16 cellular contexts compared by ENCODE assay signal in genomic region chr5:143412656-143413342, GRCh38. TPM values are rescaled to one million over a fixed set of nuclear protein-coding genes. Genes with fewer than 3 reads are reported as not detected.
DNase-seq lines count a peak whose midpoint lies in the region; ATAC-seq, FAIRE-seq and TF ChIP-seq lines count a peak whose summit lies in the region.
"Had no signal": no experiment of that assay in that cellular context is flagged by ENCODE, and none has a peak within 500 bp of the region (broad histone marks: within the 10 kb centered on the region; RNA-seq: fewer than 3 reads in every experiment).

No MANE protein-coding gene starts in this region.

- H2BK20ac ChIP-seq in IMR-90 (ENCODE audit: low read depth, low read length), result peak overlapping the region; percentile 20; the same call in 1 of the 2 replicates

- BruUV-seq in IMR-90 (replicated peaks; lab: Mats Ljungman, UMichigan) (no TSS peak), GM12878 (replicated peaks; lab: Mats Ljungman, UMichigan) (no TSS peak)

- H4K20me1 ChIP-seq in SK-N-SH (ENCODE audit: insufficient read depth), result no peaks in the 10 kb centered on the region
- no peaks in the 10 kb centered on the region for H4K20me1 ChIP-seq in IMR-90 (ENCODE audit: insufficient read depth, low read length)
- H4K20me1 ChIP-seq in GM12878 (ENCODE audit: control insufficient read depth, insufficient read depth), result no peaks in the 10 kb centered on the region

- H3K9me2 ChIP-seq in SK-N-SH, result no peaks in the 10 kb centered on the region

- no peak for TF ChIP-seq EP300 in SK-N-SH (IDR thresholded peaks at IDR 0.05; ENCODE audit: borderline replicate concordance in 1 of 2, low read depth in 1 of 2, low read length in 1 of 2)
- TF ChIP-seq EP300 in GM12878 (IDR thresholded peaks at IDR 0.05; ENCODE audit: borderline replicate concordance in 1 of 2, control insufficient read depth in 1 of 2, low read depth in 2 of 2, low read length in 2 of 2), result no peak

- in situ Hi-C loops in IMR-90 (cut with MboI; ENCODE audit: low sequenced_read_pairs) (no loop called here), GM12878 (cut with MboI) (no loop called here)

- H4K5ac ChIP-seq in IMR-90 (ENCODE audit: low read depth, low read length), result no peak overlapping the region

- H2BK5ac ChIP-seq in IMR-90 (ENCODE audit: low read depth, low read length, poor library complexity, severe bottlenecking), result no peak overlapping the region

- H2AK9ac ChIP-seq in IMR-90 (replicated peaks; ENCODE audit: low read depth, low read length, poor library complexity), result no peak overlapping the region

- TF ChIP-seq CTCF in SK-N-SH (IDR thresholded peaks at IDR 0.05) (no peak), IMR-90 (conservative IDR thresholded peaks at IDR 0.05; ENCODE audit: low read depth, low read length) (no peak), GM12878 (IDR thresholded peaks at IDR 0.05 in 2 of 3, conservative IDR thresholded peaks at IDR 0.05 in 1 of 3; ENCODE audit: control insufficient read depth in 2 of 3, extremely low read depth in 1 of 3, insufficient read depth in 1 of 3, low read depth in 3 of 3, low read length in 3 of 3) (no peak), dorsolateral prefrontal cortex (IDR thresholded peaks at IDR 0.05 in 54 of 56, conservative IDR thresholded peaks at IDR 0.05 in 2 of 56; ENCODE audit: low read depth in 1 of 56, partially characterized antibody in 56 of 56) (no peak)

- DNase-seq in SK-N-SH (no peak), IMR-90 (peak; percentile 30), GM12878 (ENCODE audit: low read depth, low spot score) (no peak), RCC 7860 (ENCODE audit: low spot score) (no peak), NCI-H2196 treated with DMSO at 0.1 percent for 48 hours (lab: John Stamatoyannopoulos, UW; ENCODE audit: unreplicated experiment) (no peak), NAMALWA (ENCODE audit: low spot score) (no peak), dorsolateral prefrontal cortex (no peak)
- DNase-seq: 8988T, C1 segment of cervical spinal cord, GOT3, NCI-H1436 treated with DMSO at 0.1 percent for 48 hours, NCI-H69, Right ventricle myocardium superior had no signal

- no peak overlapping the region for H3K4ac ChIP-seq in IMR-90 (ENCODE audit: low read depth, low read length)

- no peak overlapping the region for H3K9ac ChIP-seq in SK-N-SH
- no peak overlapping the region for H3K9ac ChIP-seq in IMR-90 (ENCODE audit: low read depth, low read length)
- no peak overlapping the region for H3K9ac ChIP-seq in GM12878 (ENCODE audit: control insufficient read depth, insufficient read depth, low read length)
- H3K9ac ChIP-seq: KMS-11 had no signal

- no peak overlapping the region for H4K91ac ChIP-seq in IMR-90 (ENCODE audit: insufficient read depth, low read depth, low read length)

- WGBS in SK-N-SH (ENCODE audit: low lambda C conversion rate), result 61% methylated on average over 2 of the region's 2 CpGs
- no CpG with 5 or more reads among the region's 2 CpGs for WGBS in IMR-90 (ENCODE audit: extremely low coverage in 2 of 2, insufficient read length in 1 of 2), 2 experiments
- WGBS in GM12878 (ENCODE audit: insufficient coverage, insufficient replicate concordance, low lambda C conversion rate, missing lambda C conversion rate), result 98% methylated on average over 2 of the region's 2 CpGs

- no peak overlapping the region for H4K8ac ChIP-seq in IMR-90 (ENCODE audit: low read depth in 2 of 2, low read length in 2 of 2)

- intact Hi-C loops in IMR-90 (cut with micrococcal nuclease), result no loop called here
- intact Hi-C loops in GM12878 (cut with micrococcal nuclease; ENCODE audit: unreplicated experiment), result no loop called here
- intact Hi-C loops in dorsolateral prefrontal cortex (cut with DNase I), result no loop called here

- H3K79me1 ChIP-seq in IMR-90 (ENCODE audit: low read depth in 1 of 2, low read length in 2 of 2), result no peaks in the 10 kb centered on the region

- H3K4me3 ChIP-seq in SK-N-SH (ENCODE audit: low read depth in 2 of 2, low read length in 1 of 2) (no peak overlapping the region), IMR-90 (ENCODE audit: insufficient read depth, low read depth, low read length) (no peak overlapping the region), GM12878 (no peak overlapping the region), dorsolateral prefrontal cortex (no peak overlapping the region)
- H3K4me3 ChIP-seq: PC-9 had no signal

- peak overlapping the region; percentile 70; the same call in 1 of the 2 replicates for H3K18ac ChIP-seq in IMR-90 (ENCODE audit: low read depth, low read length)

- no peak for TF ChIP-seq POLR2A in IMR-90 (IDR thresholded peaks at IDR 0.05; ENCODE audit: low read depth, low read length)
- no peak for TF ChIP-seq POLR2A in GM12878 (IDR thresholded peaks at IDR 0.05; ENCODE audit: low read depth, low read length)

- H3K27ac ChIP-seq in SK-N-SH (ENCODE audit: low read depth in 2 of 2, low read length in 1 of 2) (peak overlapping the region in 1 of 2 experiments; percentile 16; a peak in 1 of 4 replicates), IMR-90 (ENCODE audit: insufficient read depth, low read length) (no peak overlapping the region), GM12878 (ENCODE audit: control insufficient read depth, insufficient read depth) (no peak overlapping the region), dorsolateral prefrontal cortex (no peak overlapping the region)
- H3K27ac ChIP-seq: KMS-11, PC-9 had no signal

- no peaks in the 10 kb centered on the region for H3K36me3 ChIP-seq in SK-N-SH (replicated peaks in 1 of 2; ENCODE audit: control insufficient read depth in 1 of 2, insufficient read depth in 2 of 2, low read length in 1 of 2)
- H3K36me3 ChIP-seq in IMR-90 (ENCODE audit: control insufficient read depth, insufficient read depth, low read length), result no peaks in the 10 kb centered on the region
- no peaks in the 10 kb centered on the region; a peak in 1 of 4 replicates for H3K36me3 ChIP-seq in GM12878 (ENCODE audit: control insufficient read depth in 2 of 2, insufficient read depth in 2 of 2, low read length in 1 of 2)

- ATAC-seq in SK-N-SH treated with all-trans-retinoic acid at 6 μM for 48 hours (no peak), IMR-90 (ENCODE audit: low read depth) (peak; percentile 48; the same call in 1 of the 2 replicates), GM12878 (no peak)

- no peak overlapping the region; the same call in 2 of the 3 replicates for H2BK15ac ChIP-seq in IMR-90 (ENCODE audit: low read depth, low read length)

- H3K4me1 ChIP-seq in SK-N-SH (ENCODE audit: control insufficient read depth in 1 of 2, insufficient read depth in 2 of 2, low read depth in 1 of 2, low read length in 1 of 2) (peaks cover 0 to 5% of the 10 kb centered on the region in 2 experiments; a peak in 1 of 4 replicates), IMR-90 (ENCODE audit: control insufficient read depth, insufficient read depth, low read length) (peaks cover 9% of the 10 kb centered on the region), GM12878 (ENCODE audit: control insufficient read depth, insufficient read depth, low read length) (peaks cover 33% of the 10 kb centered on the region)

- FAIRE-seq in GM12878 (lab: Jason Lieb, UNC), result peak; percentile 23
- FAIRE-seq in RCC 7860 (lab: Jason Lieb, UNC), result no peak

- H3K9me1 ChIP-seq in IMR-90 (ENCODE audit: insufficient read depth, low read length), result no peaks in the 10 kb centered on the region

- RAD21 ChIA-PET in GM12878 (lab: Charles Lee; ENCODE audit: unreplicated experiment), result interaction anchor here (0.6 to 13.1 kb wide), 18 partner anchors 9 to 417 kb away, joined by 3 to 187 read pairs (median 4); partner anchors contain the start of gene NR3C1

- no peak overlapping the region for H2AK5ac ChIP-seq in IMR-90 (ENCODE audit: low read depth, low read length)

- SMC1A ChIA-PET in GM12878 (lab: Charles Lee; ENCODE audit: uncharacterized antibody, unreplicated experiment), result interaction anchor here (0.6 to 15.1 kb wide), 26 partner anchors 8 to 775 kb away, joined by 3 to 260 read pairs (median 5); no protein-coding TSS in a partner anchor

- H2AFZ ChIP-seq in SK-N-SH (ENCODE audit: low read depth), result peak overlapping the region; percentile 36; the same call in 1 of the 2 replicates
- no peak overlapping the region for H2AFZ ChIP-seq in IMR-90 (replicated peaks; ENCODE audit: low read length, poor library complexity)
- H2AFZ ChIP-seq in GM12878 (ENCODE audit: control insufficient read depth, low read depth, low read length), result no peak overlapping the region
- H2AFZ ChIP-seq: PC-9 had no signal

- H3K23ac ChIP-seq in IMR-90 (ENCODE audit: low read depth, low read length), result no peak overlapping the region

- H3K79me2 ChIP-seq in SK-N-SH (ENCODE audit: insufficient read depth) (no peaks in the 10 kb centered on the region), GM12878 (ENCODE audit: control insufficient read depth, insufficient read depth, low read length) (peaks cover 22% of the 10 kb centered on the region)

- no peaks in the 10 kb centered on the region for H3F3A ChIP-seq in SK-N-SH (replicated peaks; ENCODE audit: insufficient read depth)

- no peak overlapping the region for H3K4me2 ChIP-seq in SK-N-SH
- no peak overlapping the region for H3K4me2 ChIP-seq in IMR-90 (ENCODE audit: low read depth, low read length)
- no peak overlapping the region for H3K4me2 ChIP-seq in GM12878 (ENCODE audit: control insufficient read depth, insufficient read depth)
- H3K4me2 ChIP-seq: PC-9 had no signal

- TF ChIP-seq RAD21 in SK-N-SH (IDR thresholded peaks at IDR 0.05; ENCODE audit: low read length) (no peak), IMR-90 (IDR thresholded peaks at IDR 0.05; ENCODE audit: low read length) (no peak), GM12878 (IDR thresholded peaks at IDR 0.05; ENCODE audit: insufficient read depth, low read depth, low read length) (no peak)

- no peak overlapping the region for H2BK120ac ChIP-seq in IMR-90 (ENCODE audit: low read depth, low read length)

- POLR2A ChIA-PET in SK-N-SH (lab: Yijun Ruan, JAX), result no interaction called here
- POLR2A ChIA-PET in IMR-90 (lab: Charles Lee; ENCODE audit: unreplicated experiment), result interaction anchor here (0.6 kb wide), 1 partner anchor 300 kb away, joined by 3 read pairs; no protein-coding TSS in a partner anchor
- POLR2A ChIA-PET in GM12878 (lab: Charles Lee), result interaction anchor here (0.5 to 10.7 kb wide), 10 partner anchors 9 to 478 kb away, joined by 3 to 138 read pairs (median 4); partner anchors contain the start of gene NR3C1

- H3K14ac ChIP-seq in IMR-90 (replicated peaks; ENCODE audit: low read depth, low read length), result no peak overlapping the region

- CTCF ChIA-PET in SK-N-SH (lab: Yijun Ruan, JAX), result interaction anchor here (0.5 to 1.7 kb wide), 3 partner anchors 10 to 663 kb away, joined by 3 to 4 read pairs (median 3); partner anchors contain the start of gene NR3C1
- CTCF ChIA-PET in IMR-90 (lab: Yijun Ruan, JAX), result no interaction called here
- CTCF ChIA-PET in GM12878 (lab: Yijun Ruan, JAX), result interaction anchor here (0.7 to 5.8 kb wide), 16 partner anchors 8 to 730 kb away, joined by 3 to 49 read pairs (median 3); no protein-coding TSS in a partner anchor

- no peaks in the 10 kb centered on the region for H3K9me3 ChIP-seq in SK-N-SH
- no peaks in the 10 kb centered on the region for H3K9me3 ChIP-seq in IMR-90 (ENCODE audit: control insufficient read depth, insufficient read depth, low read length)
- H3K9me3 ChIP-seq in GM12878 (replicated peaks; ENCODE audit: control insufficient read depth, insufficient read depth, low read length), result no peaks in the 10 kb centered on the region; the same call in 2 of the 3 replicates

- dilution Hi-C loops in IMR-90 (cut with HindIII; ENCODE audit: low sequenced_read_pairs, unreplicated experiment), result no loop called here

- no peak overlapping the region for H3K56ac ChIP-seq in IMR-90 (ENCODE audit: extremely low read depth, insufficient read depth, low read length)

- H3K27me3 ChIP-seq in SK-N-SH (ENCODE audit: insufficient read depth) (no peaks in the 10 kb centered on the region), IMR-90 (ENCODE audit: control insufficient read depth, insufficient read depth, low read length) (no peaks in the 10 kb centered on the region), GM12878 (replicated peaks in 1 of 2; ENCODE audit: control insufficient read depth in 2 of 2, insufficient read depth in 2 of 2, low read length in 1 of 2) (no peaks in the 10 kb centered on the region), dorsolateral prefrontal cortex (no peaks in the 10 kb centered on the region)

RNA-seq across cellular contexts. Expression of gene NR3C1, which starts 9.3 kb away (rescaled TPM):
- polyA plus RNA-seq in SK-N-SH (2012; rRNA removed) (7.1 and 8.2 TPM in 2 replicates), IMR-90 (2012; rRNA removed) (11.9 and 13.7 TPM in 2 replicates), GM12878 (2011; rRNA removed) (141 and 181 TPM in 2 replicates), GM12878 (2014; fragmentation: Illumina TruSeq; extraction: Trizol) (83.7 and 104 TPM in 2 replicates), GM12878 (2014; fragmentation: Nextera tagmentation; extraction: Ambion mirVana) (100 to 1,000 TPM in 1 of 2 experiments, 10 to 100 TPM in 1; 89.0 to 119 TPM), GM12878 (2014; rRNA removed) (37.2 and 49.7 TPM in 2 replicates), GM12878 (2016; fragmentation: Nextera tagmentation; extraction: Ambion mirVana) (100 to 1,000 TPM; 114 to 123 TPM)
- polyA plus RNA-seq in SK-N-SH (2012; cell fraction: cytosol; rRNA removed), result 9.7 and 9.8 TPM in 2 replicates
- polyA plus RNA-seq in SK-N-SH (2012; cell fraction: nucleus; rRNA removed), result 4.2 and 8.9 TPM in 2 replicates
- total RNA-seq in IMR-90 (2012; rRNA removed) (62.8 and 77.4 TPM in 2 replicates), GM12878 (2014; rRNA removed) (79.9 and 108 TPM in 2 replicates), GM12878 (2014; rRNA removed; fragmentation: Illumina TruSeq; extraction: Trizol) (104 and 114 TPM in 2 replicates), GM12878 (2021) (124 and 134 TPM in 2 replicates), dorsolateral prefrontal cortex (100 to 1,000 TPM in 18 of 120 experiments, 10 to 100 TPM in 102; 56.9 to 114 (median 87.8) TPM)
- 3.5 and 4.8 TPM in 2 replicates for polyA plus RNA-seq in IMR-90 (2012; cell fraction: cytosol; rRNA removed)
- polyA plus RNA-seq in IMR-90 (2012; cell fraction: nucleus; rRNA removed; ENCODE audit: low replicate concordance), result 2.3 and 15.5 TPM in 2 replicates
- 658 and 663 TPM in 2 replicates for total RNA-seq in GM12878 (2013; cell fraction: nucleolus; rRNA removed)
- polyA plus RNA-seq in GM12878 (2011; ENCODE audit: low read depth), result 38.5 TPM
- 63.4 and 85.5 TPM in 2 replicates for polyA plus RNA-seq in GM12878 (2011; cell fraction: cytosol; rRNA removed)
- 55.0 and 75.3 TPM in 2 replicates for polyA plus RNA-seq in GM12878 (2011; cell fraction: nucleus; rRNA removed)
- polyA plus RNA-seq in GM12878 (2012), result 41.4 and 59.0 TPM in 2 replicates
- 252 and 261 TPM in 2 replicates for polyA minus RNA-seq in GM12878 (2011; rRNA and poly(A)+ RNA removed)
- 80.9 and 85.6 TPM in 2 replicates for polyA minus RNA-seq in GM12878 (2011; cell fraction: cytosol; rRNA and poly(A)+ RNA removed)
- 189 and 197 TPM in 2 replicates for polyA minus RNA-seq in GM12878 (2011; cell fraction: nucleus; rRNA and poly(A)+ RNA removed)

Comparison
In these comparisons a context has a peak if more than half of its experiments do, and no peak if none do; other contexts are left out.
1. Of the 26 proteins assayed by ChIP-seq in both GM12878 and SK-N-SH: peak only in GM12878: none; only in SK-N-SH: JUND and TCF12; in both: none; in neither: 24.